Comparison of ENCODE assay signal across 8 cellular contexts in genomic region chr11:10294289-10294953, GRCh38. TPM values are rescaled to one million over a fixed set of nuclear protein-coding genes. Genes with fewer than 3 reads are reported as not detected.
DNase-seq lines count a peak whose midpoint lies in the region; ATAC-seq, FAIRE-seq and TF ChIP-seq lines count a peak whose summit lies in the region.

No MANE protein-coding gene starts in this region.

- peak overlapping the region; percentile 86 for H3K9ac ChIP-seq in astrocyte (ENCODE audit: low read length)

- no peak for FAIRE-seq in astrocyte (lab: Jason Lieb, UNC)

- peak overlapping the region; percentile 93 for H3K4me2 ChIP-seq in astrocyte (ENCODE audit: low read length)

- H3K4me3 Mint-ChIP-seq in Calu3 (ENCODE audit: low read depth, unreplicated experiment) (peak overlapping the region; percentile 71), astrocyte (ENCODE audit: unreplicated experiment) (peak overlapping the region; percentile 91)

- H3K36me3 ChIP-seq in KOPT-K1 (ENCODE audit: insufficient read depth, low read length) (no peaks in the 10 kb centered on the region), astrocyte (ENCODE audit: insufficient read depth, low read length) (no peaks in the 10 kb centered on the region)

- CTCF ChIA-PET in Calu3 (lab: Charles Lee) = interaction anchor here (0.6 kb wide), 1 partner anchor 319 kb away, joined by 3 read pairs; no protein-coding TSS in a partner anchor

- H3K9me3 Mint-ChIP-seq in Calu3 (ENCODE audit: low read depth, unreplicated experiment) = no peaks in the 10 kb centered on the region
- H3K9me3 Mint-ChIP-seq in astrocyte (ENCODE audit: unreplicated experiment) = no peaks in the 10 kb centered on the region

- H3K36me3 Mint-ChIP-seq in Calu3 (ENCODE audit: insufficient read depth, unreplicated experiment) (peaks cover 14% of the 10 kb centered on the region), astrocyte (ENCODE audit: low read depth, unreplicated experiment) (peaks cover 3% of the 10 kb centered on the region)

- H3K27me3 ChIP-seq in astrocyte (ENCODE audit: insufficient read depth, low read length) = peaks cover 10% of the 10 kb centered on the region

- peaks cover 9% of the 10 kb centered on the region for H4K20me1 ChIP-seq in astrocyte (ENCODE audit: insufficient read depth, low read length)

- H3K27ac ChIP-seq in KOPT-K1 (ENCODE audit: low read depth, low read length, poor library complexity, severe bottlenecking) (peak overlapping the region; percentile 47), astrocyte (ENCODE audit: low read depth, low read length) (peak overlapping the region; percentile 86)

- peak overlapping the region; percentile 67 for H3K4me3 ChIP-seq in astrocyte (ENCODE audit: insufficient read depth, low read depth, low read length)

- H3K27me3 Mint-ChIP-seq in Calu3 (ENCODE audit: unreplicated experiment) (peaks cover 9% of the 10 kb centered on the region), astrocyte (ENCODE audit: low read depth, unreplicated experiment) (no peaks in the 10 kb centered on the region)

- TSS peak; percentile 74 for BruUV-seq in Calu3 (replicated peaks; lab: Mats Ljungman, UMichigan)

- no peak for TF ChIP-seq CTCF in Calu3 (IDR thresholded peaks at IDR 0.05; ENCODE audit: unreplicated experiment)
- no peak for TF ChIP-seq CTCF in astrocyte (IDR thresholded peaks at IDR 0.05; ENCODE audit: insufficient read depth, low read depth, low read length)

- intact Hi-C loops in Calu3 (cut with micrococcal nuclease; ENCODE audit: unreplicated experiment) = no loop called here

- ATAC-seq in HG03045 (IDR thresholded peaks at IDR 0.05; ENCODE audit: unreplicated experiment) (no peak), HG02571 (IDR thresholded peaks at IDR 0.05; ENCODE audit: unreplicated experiment) (no peak)

- peaks cover 21% of the 10 kb centered on the region for H3K4me1 ChIP-seq in astrocyte (ENCODE audit: insufficient read depth, low read length)

- peak; percentile 27 for DNase-seq in Calu3
- DNase-seq in astrocyte (ENCODE audit: low read depth) = no peak
- DNase-seq in hepatic stellate cell (ENCODE audit: low spot score) = peak; percentile 51
- peak; percentile 77 for DNase-seq in renal cortical epithelial cell (ENCODE audit: low read depth)
- DNase-seq in GOT3 (lab: John Stamatoyannopoulos, UW) = no peak

- H3K27ac Mint-ChIP-seq in Calu3 (ENCODE audit: unreplicated experiment) = peak overlapping the region; percentile 56
- peak overlapping the region; percentile 75 for H3K27ac Mint-ChIP-seq in astrocyte (ENCODE audit: unreplicated experiment)

- H3K9me3 ChIP-seq in KOPT-K1 (ENCODE audit: insufficient read depth, low read length, poor library complexity, severe bottlenecking) (no peaks in the 10 kb centered on the region), astrocyte (ENCODE audit: insufficient read depth, low read depth, low read length) (no peaks in the 10 kb centered on the region)

- H3K4me1 Mint-ChIP-seq in Calu3 (ENCODE audit: low read depth, unreplicated experiment) (peaks cover 12% of the 10 kb centered on the region), astrocyte (ENCODE audit: low read depth, unreplicated experiment) (peaks cover 37% of the 10 kb centered on the region)

- peak overlapping the region; percentile 93 for H2AFZ ChIP-seq in astrocyte (ENCODE audit: low read depth, low read length)

- H3K79me2 ChIP-seq in astrocyte (ENCODE audit: insufficient read depth, low read length) = peaks cover 40% of the 10 kb centered on the region

RNA-seq across cellular contexts. Expression of gene SBF2, which starts 0.4 kb away (rescaled TPM):
- total RNA-seq in Calu3 (2022) (36.1 and 39.0 TPM in 2 replicates), astrocyte (43.7 and 50.0 TPM in 2 replicates), renal cortical epithelial cell (31.6 and 51.4 TPM in 2 replicates)

RNA-seq across cellular contexts. Expression of gene ADM, which starts 10.5 kb away (rescaled TPM):
- total RNA-seq in Calu3 (2022) = 2.0 and 4.6 TPM in 2 replicates
- total RNA-seq in astrocyte = 75.9 and 78.7 TPM in 2 replicates
- total RNA-seq in renal cortical epithelial cell = 56.4 and 57.3 TPM in 2 replicates

Comparison
In these comparisons a context has a peak if more than half of its experiments do, and no peak if none do; other contexts are left out.
1. DNase-seq: peak in Calu3 (single experiment), hepatic stellate cell (single experiment) and renal cortical epithelial cell (single experiment); none in astrocyte (single experiment) and GOT3 (single experiment).
2. RNA of gene ADM, which starts 10.5 kb away (total RNA-seq): 75.9 to 78.7 TPM in astrocyte and 56.4 to 57.3 TPM in renal cortical epithelial cell; 2.0 to 4.6 TPM in Calu3; every median in the first group is over 10 times any median in the second.